In the genomic region with DNA sequence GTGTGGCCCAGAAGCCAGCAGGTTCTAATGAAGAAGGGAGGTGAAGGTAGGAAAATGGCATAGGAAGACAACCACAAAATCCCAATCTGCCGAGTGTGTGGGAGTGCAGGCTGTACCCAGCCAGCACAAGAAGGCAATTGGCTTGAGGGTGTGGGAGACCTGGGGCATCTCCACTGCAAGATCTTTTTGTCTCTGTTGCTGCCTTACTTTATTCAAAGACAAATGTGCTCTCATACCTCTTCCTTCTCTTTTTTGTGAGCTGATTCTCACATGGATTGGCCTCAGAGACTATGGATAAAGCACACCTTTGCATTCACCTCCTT, we compare ENCODE assay signal across 22 cellular contexts.
DNase-seq lines count a peak whose midpoint lies in the region; ATAC-seq and TF ChIP-seq lines count a peak whose summit lies in the region.
"Had no signal": no experiment of that assay in that cellular context is flagged by ENCODE, and none has a peak within 500 bp of the region (broad histone marks: within the 10 kb centered on the region; RNA-seq: fewer than 3 reads in every experiment).

No MANE protein-coding gene starts in this region.

- H3K27me3 Mint-ChIP-seq in WTC11 (ENCODE audit: low read depth) (peaks cover 3% of the 10 kb centered on the region; the same call in 1 of the 2 replicates), endodermal cell (ENCODE audit: insufficient read depth) (peaks cover 3% of the 10 kb centered on the region)

- H3K36me3 Mint-ChIP-seq in WTC11 (no peaks in the 10 kb centered on the region), endodermal cell (ENCODE audit: low read depth) (no peaks in the 10 kb centered on the region)

- intact Hi-C loops in dorsolateral prefrontal cortex (cut with DNase I), result loop anchor here in 1 of 2 donors (10.0 kb wide), 1 partner anchor 331 kb away; no protein-coding TSS in a partner anchor

- H3K4me1 ChIP-seq in endodermal cell (ENCODE audit: control insufficient read depth, insufficient read depth, low read length) (peaks cover 2% of the 10 kb centered on the region), hepatocyte (ENCODE audit: insufficient read depth) (peaks cover 12% of the 10 kb centered on the region)

- H3K36me3 ChIP-seq in endodermal cell (ENCODE audit: control insufficient read depth, insufficient read depth, low read length) (no peaks in the 10 kb centered on the region), hepatocyte (replicated peaks; ENCODE audit: insufficient read depth, low read depth) (no peaks in the 10 kb centered on the region)
- H3K36me3 ChIP-seq: BE2C, SJSA1 had no signal

- no peak overlapping the region for H3K4me2 ChIP-seq in hepatocyte
- H3K4me2 ChIP-seq: PC-9 had no signal

- H3K27ac ChIP-seq in dorsolateral prefrontal cortex, result peak overlapping the region in 58 of 59 donors; percentile 77 to 99 (median 93)
- H3K27ac ChIP-seq in temporal lobe (ENCODE audit: low read depth, low read length), result peak overlapping the region; percentile 96
- H3K27ac ChIP-seq in endodermal cell (ENCODE audit: low read depth, low read length), result no peak overlapping the region
- H3K27ac ChIP-seq in hepatocyte, result no peak overlapping the region
- H3K27ac ChIP-seq: PC-9, SJSA1 had no signal

- H4K20me1 ChIP-seq in hepatocyte (ENCODE audit: insufficient read depth, poor library complexity, severe bottlenecking), result no peaks in the 10 kb centered on the region

- WGBS in endodermal cell (ENCODE audit: insufficient coverage in 1 of 2, insufficient read length in 1 of 2), 2 experiments, result 86 to 100% methylated on average over 1 of the region's 1 CpG
- 94% methylated on average over 1 of the region's 1 CpG for WGBS in hepatocyte (ENCODE audit: low lambda C conversion rate, missing lambda C conversion rate)

- no peaks in the 10 kb centered on the region for H3K9me3 ChIP-seq in endodermal cell (ENCODE audit: control insufficient read depth, low read length)
- no peaks in the 10 kb centered on the region for H3K9me3 ChIP-seq in hepatocyte (ENCODE audit: low read depth)
- H3K9me3 ChIP-seq: BE2C, SJSA1 had no signal

- no peaks in the 10 kb centered on the region for H3K9me2 ChIP-seq in hepatocyte (replicated peaks; ENCODE audit: insufficient read depth)

- POLR2A ChIA-PET in WTC11 (lab: Charles Lee), result no interaction called here

- TF ChIP-seq CTCF in WTC11 (IDR thresholded peaks at IDR 0.05) (no peak), dorsolateral prefrontal cortex (IDR thresholded peaks at IDR 0.05 in 54 of 56, conservative IDR thresholded peaks at IDR 0.05 in 2 of 56; ENCODE audit: low read depth in 1 of 56, partially characterized antibody in 56 of 56) (no peak), endodermal cell (conservative IDR thresholded peaks at IDR 0.05) (no peak), hepatocyte (IDR thresholded peaks at IDR 0.05; ENCODE audit: poor library complexity) (no peak)

- H3K79me2 ChIP-seq in hepatocyte, result no peaks in the 10 kb centered on the region

- peak overlapping the region in 2 of 59 donors; percentile 22 to 40 for H3K4me3 ChIP-seq in dorsolateral prefrontal cortex
- H3K4me3 ChIP-seq in endodermal cell (ENCODE audit: low read length), result no peak overlapping the region
- H3K4me3 ChIP-seq in hepatocyte, result no peak overlapping the region
- H3K4me3 ChIP-seq: GM12878, K562, PC-9, SJSA1 had no signal

- no peak overlapping the region for H3K4me3 Mint-ChIP-seq in WTC11
- H3K4me3 Mint-ChIP-seq in endodermal cell, result no peak overlapping the region

- DNase-seq in G401 (ENCODE audit: low spot score) (peak; percentile 32), WTC11 (ENCODE audit: low spot score) (no peak), dorsolateral prefrontal cortex (no peak), endodermal cell (no peak), NCI-H2171 (lab: John Stamatoyannopoulos, UW) (no peak), hepatocyte (ENCODE audit: low spot score) (no peak)
- DNase-seq: BE2C, DMS53, GDM1, Kasumi-1, NCI-H1092 treated with DMSO at 0.1 percent for 48 hours, NCI-H187, NCI-H2081 treated with DMSO at 0.1 percent for 48 hours, NCI-H345, NCI-H524 treated with DMSO at 0.1 percent for 48 hours, PC-9 had no signal

- ATAC-seq in WTC11 (no peak), GM19351 (IDR thresholded peaks at IDR 0.05; ENCODE audit: unreplicated experiment) (no peak)
- ATAC-seq: GM12878, K562, Right ventricle myocardium inferior had no signal

- in situ Hi-C loops in G401 (cut with HindIII; ENCODE audit: low sequenced_read_pairs), result no loop called here

- CTCF ChIA-PET in WTC11 (lab: Charles Lee), result interaction anchor here (0.5 to 1.4 kb wide), 13 partner anchors 9 to 111 kb away, joined by 3 to 9 read pairs (median 4); no protein-coding TSS in a partner anchor

- H3K27me3 ChIP-seq in dorsolateral prefrontal cortex (peaks cover 0 to 5% (median 0%) of the 10 kb centered on the region in 45 donors), endodermal cell (ENCODE audit: control insufficient read depth, insufficient read depth, low read length, poor library complexity, severe bottlenecking) (no peaks in the 10 kb centered on the region), hepatocyte (peaks cover 3% of the 10 kb centered on the region)
- H3K27me3 ChIP-seq: BE2C, SJSA1 had no signal

- no peak overlapping the region for H3K9ac ChIP-seq in endodermal cell (ENCODE audit: extremely low read depth, low read length, poor library complexity, severe bottlenecking)

- H3K27ac Mint-ChIP-seq in WTC11 (peak overlapping the region; percentile 52; the same call in 1 of the 2 replicates), endodermal cell (no peak overlapping the region)

- H2AFZ ChIP-seq in hepatocyte, result no peak overlapping the region
- H2AFZ ChIP-seq: PC-9 had no signal

- 0 out of 2 replicates have a peak, but pooled peaks cover under 1% of the 10 kb centered on the region for H3K9me3 Mint-ChIP-seq in WTC11
- no peaks in the 10 kb centered on the region for H3K9me3 Mint-ChIP-seq in endodermal cell

- peaks cover 64% of the 10 kb centered on the region for H3K4me1 Mint-ChIP-seq in WTC11
- peaks cover 19% of the 10 kb centered on the region for H3K4me1 Mint-ChIP-seq in endodermal cell

TF ChIP-seq in WTC11, 78 proteins besides CTCF, POLR2A, EP300 and RAD21:
- TF ChIP-seq ETV6 (CRISPR knock-in tag; IDR thresholded peaks at IDR 0.05), result no peak
- TF ChIP-seq TP53 (CRISPR knock-in tag; IDR thresholded peaks at IDR 0.05), result no peak
- TF ChIP-seq, protein P1, sequence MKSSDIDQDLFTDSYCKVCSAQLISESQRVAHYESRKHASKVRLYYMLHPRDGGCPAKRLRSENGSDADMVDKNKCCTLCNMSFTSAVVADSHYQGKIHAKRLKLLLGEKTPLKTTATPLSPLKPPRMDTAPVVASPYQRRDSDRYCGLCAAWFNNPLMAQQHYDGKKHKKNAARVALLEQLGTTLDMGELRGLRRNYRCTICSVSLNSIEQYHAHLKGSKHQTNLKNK (CRISPR knock-in tag; IDR thresholded peaks at IDR 0.05), result no peak

Comparison
In these comparisons a context has a peak if more than half of its experiments do, and no peak if none do; other contexts are left out.
1. H3K27ac ChIP-seq: peak in dorsolateral prefrontal cortex (58 of 59) and temporal lobe (single experiment); none in endodermal cell (single experiment) and hepatocyte (single experiment).